12 cellular contexts compared by ENCODE assay signal in the genomic region with DNA sequence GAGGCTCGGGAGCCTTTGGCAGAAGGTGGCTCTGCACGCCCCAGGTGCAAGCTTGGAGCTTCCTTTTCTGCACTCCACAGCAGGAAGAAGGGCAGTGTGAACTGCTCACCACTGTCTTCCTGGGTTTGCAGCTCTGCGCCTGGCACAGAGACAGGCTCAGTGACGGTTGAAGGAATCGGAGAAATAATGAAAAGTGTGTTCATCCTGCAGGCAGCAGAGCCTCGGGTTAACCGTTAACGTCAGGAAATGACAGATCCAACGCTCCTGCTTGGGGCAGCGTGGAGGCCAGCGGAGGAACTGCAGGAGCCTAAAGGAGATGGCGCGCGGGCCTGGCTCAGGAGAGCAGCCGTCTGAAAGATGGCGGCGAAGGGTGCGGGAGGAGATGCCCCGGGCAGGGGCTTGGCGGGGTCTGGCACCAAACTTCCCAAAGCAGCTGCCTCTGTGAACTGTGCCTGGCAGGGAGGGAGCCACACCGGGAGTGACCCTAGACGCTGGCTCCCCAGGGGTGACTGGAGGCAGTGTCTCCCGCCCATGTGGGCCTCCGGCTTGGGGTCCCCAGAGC. TPM values are rescaled to one million over a fixed set of nuclear protein-coding genes. Genes with fewer than 3 reads are reported as not detected.
DNase-seq lines count a peak whose midpoint lies in the region; ATAC-seq and TF ChIP-seq lines count a peak whose summit lies in the region.
"Had no signal": no experiment of that assay in that cellular context is flagged by ENCODE, and none has a peak within 500 bp of the region (broad histone marks: within the 10 kb centered on the region; RNA-seq: fewer than 3 reads in every experiment).

No MANE protein-coding gene starts in this region.

- BruUV-seq in Panc1 (replicated peaks; lab: Mats Ljungman, UMichigan): no TSS peak

- H3K27me3 ChIP-seq in Panc1 (ENCODE audit: control insufficient read depth, insufficient read depth, low read length): no peaks in the 10 kb centered on the region
- H3K27me3 ChIP-seq in prostate gland (replicated peaks; ENCODE audit: insufficient read depth): peaks cover 12% of the 10 kb centered on the region

- H3K9me3 ChIP-seq in Panc1 (ENCODE audit: control insufficient read depth, insufficient read depth, low read depth, low read length): no peaks in the 10 kb centered on the region
- H3K9me3 ChIP-seq in prostate gland: no peaks in the 10 kb centered on the region

- peaks cover 43% of the 10 kb centered on the region for H3K27me3 Mint-ChIP-seq in progenitor cell of endocrine pancreas
- H3K27me3 Mint-ChIP-seq in activated T-helper 2 cell treated with anti-CD3 and anti-CD28 coated beads, Interferon-gamma antibody, Interleukin-2, Interleukin-4, amounts not matched to agents 10 μg/mL and 5 μg/mL and 100 μg/mL, durations not matched to agents 14 hours and 24 hours and 36 hours (ENCODE audit: low read depth): peaks cover 39% of the 10 kb centered on the region

- no peak for TF ChIP-seq POLR2A in prostate gland (IDR thresholded peaks at IDR 0.05)

- peaks cover 30% of the 10 kb centered on the region for H3K4me1 Mint-ChIP-seq in progenitor cell of endocrine pancreas (ENCODE audit: low read depth)
- peaks cover 5% of the 10 kb centered on the region for H3K4me1 Mint-ChIP-seq in activated T-helper 2 cell treated with anti-CD3 and anti-CD28 coated beads, Interferon-gamma antibody, Interleukin-2, Interleukin-4, amounts not matched to agents 10 μg/mL and 5 μg/mL and 100 μg/mL, durations not matched to agents 14 hours and 24 hours and 36 hours (ENCODE audit: low read depth)

- peaks cover 66% of the 10 kb centered on the region for H3K4me1 ChIP-seq in Panc1 (ENCODE audit: control insufficient read depth, insufficient read depth, low read length)
- peaks cover 8% of the 10 kb centered on the region for H3K4me1 ChIP-seq in prostate gland (replicated peaks)

- CTCF ChIA-PET in Panc1 (lab: Charles Lee): no interaction called here

- TF ChIP-seq CTCF in Panc1 (IDR thresholded peaks at IDR 0.05) (no peak; the same call in 1 of the 2 replicates), fibroblast of pulmonary artery (IDR thresholded peaks at IDR 0.05; ENCODE audit: low read length, missing control alignments) (peak; percentile 32), progenitor cell of endocrine pancreas (IDR thresholded peaks at IDR 0.05; ENCODE audit: unreplicated experiment) (peak; percentile 51), prostate gland (IDR thresholded peaks at IDR 0.05) (no peak)

- H3K36me3 ChIP-seq in Panc1 (ENCODE audit: control insufficient read depth, insufficient read depth, low read length): no peaks in the 10 kb centered on the region
- no peaks in the 10 kb centered on the region for H3K36me3 ChIP-seq in prostate gland

- WGBS in prostate gland: 53% methylated on average over 19 of the region's 24 CpGs

- H3K27ac ChIP-seq in Panc1 (ENCODE audit: low read length): peak overlapping the region; percentile 74
- H3K27ac ChIP-seq in prostate gland: no peak overlapping the region

- no peak overlapping the region for H3K27ac Mint-ChIP-seq in progenitor cell of endocrine pancreas
- H3K27ac Mint-ChIP-seq in activated T-helper 2 cell treated with anti-CD3 and anti-CD28 coated beads, Interferon-gamma antibody, Interleukin-2, Interleukin-4, amounts not matched to agents 10 μg/mL and 5 μg/mL and 100 μg/mL, durations not matched to agents 14 hours and 24 hours and 36 hours: no peak overlapping the region
- H3K27ac Mint-ChIP-seq: CD4-positive, CD25-positive, alpha-beta regulatory T cell; IgD-negative memory B cell had no signal

- H3K4me3 ChIP-seq in Panc1 (ENCODE audit: low read depth in 2 of 2, low read length in 2 of 2) (no peak overlapping the region), fibroblast of pulmonary artery (replicated peaks; ENCODE audit: low read depth, low read length) (no peak overlapping the region), prostate gland (no peak overlapping the region)

- POLR2A ChIA-PET in Panc1 (lab: Charles Lee): no interaction called here

- DNase-seq in activated CD4-positive, CD25-positive, alpha-beta regulatory T cell treated with anti-CD3 and anti-CD28 coated beads, Interleukin-2, amount 50 U/mL, for 72 hours: peak; percentile 29
- no peak for DNase-seq in activated CD4-positive, CD25-positive, alpha-beta regulatory T cell (lab: John Stamatoyannopoulos, UW)
- DNase-seq in Panc1 (ENCODE audit: low read depth, low spot score): no peak
- peak; percentile 36 for DNase-seq in fibroblast of pulmonary artery (ENCODE audit: low read depth)
- DNase-seq in progenitor cell of endocrine pancreas (ENCODE audit: low spot score, unreplicated experiment): peak; percentile 23
- no peak for DNase-seq in activated T-helper 2 cell treated with anti-CD3 and anti-CD28 coated beads, Interferon-gamma antibody, Interleukin-2, Interleukin-4, amounts not matched to agents 10 μg/mL and 5 μg/mL and 100 μg/mL, durations not matched to agents 14 hours and 24 hours and 36 hours (ENCODE audit: low spot score)
- DNase-seq in prostate gland (ENCODE audit: low spot score): no peak
- no peak for DNase-seq in NCI-H226
- DNase-seq: anterior cingulate cortex; CD4-positive, CD25-positive, alpha-beta regulatory T cell had no signal

- no peak overlapping the region for H3K4me3 Mint-ChIP-seq in progenitor cell of endocrine pancreas (ENCODE audit: low read depth)
- no peak overlapping the region for H3K4me3 Mint-ChIP-seq in activated T-helper 2 cell treated with anti-CD3 and anti-CD28 coated beads, Interferon-gamma antibody, Interleukin-2, Interleukin-4, amounts not matched to agents 10 μg/mL and 5 μg/mL and 100 μg/mL, durations not matched to agents 14 hours and 24 hours and 36 hours (ENCODE audit: low read depth)
- H3K4me3 Mint-ChIP-seq: CD4-positive, CD25-positive, alpha-beta regulatory T cell; T-cell had no signal

- H3K9me3 Mint-ChIP-seq in progenitor cell of endocrine pancreas (ENCODE audit: low read depth): no peaks in the 10 kb centered on the region
- no peaks in the 10 kb centered on the region for H3K9me3 Mint-ChIP-seq in activated T-helper 2 cell treated with anti-CD3 and anti-CD28 coated beads, Interferon-gamma antibody, Interleukin-2, Interleukin-4, amounts not matched to agents 10 μg/mL and 5 μg/mL and 100 μg/mL, durations not matched to agents 14 hours and 24 hours and 36 hours
- H3K9me3 Mint-ChIP-seq: T-cell had no signal

- peak; percentile 68 for ATAC-seq in Panc1

- intact Hi-C loops in Panc1 (cut with micrococcal nuclease; ENCODE audit: unreplicated experiment): no loop called here
- intact Hi-C loops in activated T-helper 2 cell treated with anti-CD3 and anti-CD28 coated beads, Interferon-gamma antibody, Interleukin-2, Interleukin-4, amounts not matched to agents 10 μg/mL and 5 μg/mL and 100 μg/mL, durations not matched to agents 14 hours and 24 hours and 36 hours (cut with micrococcal nuclease): no loop called here
- intact Hi-C loops in prostate gland (cut with DNase I): no loop called here

- in situ Hi-C loops in Panc1 (cut with HindIII; ENCODE audit: low pct_unique_long_range_greater_than_20kb, low sequenced_read_pairs): no loop called here

- peaks cover 2% of the 10 kb centered on the region for H3K36me3 Mint-ChIP-seq in progenitor cell of endocrine pancreas (ENCODE audit: insufficient read depth)
- no peaks in the 10 kb centered on the region for H3K36me3 Mint-ChIP-seq in activated T-helper 2 cell treated with anti-CD3 and anti-CD28 coated beads, Interferon-gamma antibody, Interleukin-2, Interleukin-4, amounts not matched to agents 10 μg/mL and 5 μg/mL and 100 μg/mL, durations not matched to agents 14 hours and 24 hours and 36 hours (ENCODE audit: low read depth)
- H3K36me3 Mint-ChIP-seq: CD4-positive, CD25-positive, alpha-beta regulatory T cell; IgD-negative memory B cell; T-cell had no signal

RNA-seq across cellular contexts. Expression of gene SAMD11, which starts 10.9 kb away (rescaled TPM):
- total RNA-seq in Panc1 (2021; ENCODE audit: unreplicated experiment) (51.8 TPM), progenitor cell of endocrine pancreas (42.9 and 53.9 TPM in 2 replicates), prostate gland (10 to 100 TPM in 1 of 2 donors, 1 to 10 TPM in 1; 4.5 to 61.6 TPM)
- 50.7 TPM for polyA plus RNA-seq in Panc1 (2012; ENCODE audit: insufficient read length)
- total RNA-seq in activated T-helper 2 cell treated with anti-CD3 and anti-CD28 coated beads, Interferon-gamma antibody, Interleukin-2, Interleukin-4, amounts not matched to agents 10 μg/mL and 5 μg/mL and 100 μg/mL, durations not matched to agents 14 hours and 24 hours and 36 hours: not detected in 2 replicates
- total RNA-seq: CD4-positive, CD25-positive, alpha-beta regulatory T cell had no signal
- polyA plus RNA-seq: IgD-negative memory B cell had no signal

RNA-seq across cellular contexts. Expression of gene NOC2L, which starts 46.2 kb away (rescaled TPM):
- total RNA-seq in Panc1 (2021; ENCODE audit: unreplicated experiment): 193 TPM
- 179 TPM for polyA plus RNA-seq in Panc1 (2012; ENCODE audit: insufficient read length)
- total RNA-seq in progenitor cell of endocrine pancreas: 71.9 and 78.2 TPM in 2 replicates
- total RNA-seq in activated T-helper 2 cell treated with anti-CD3 and anti-CD28 coated beads, Interferon-gamma antibody, Interleukin-2, Interleukin-4, amounts not matched to agents 10 μg/mL and 5 μg/mL and 100 μg/mL, durations not matched to agents 14 hours and 24 hours and 36 hours: 150 and 154 TPM in 2 replicates
- total RNA-seq in prostate gland: 10 to 100 TPM; 43.2 to 65.5 TPM

RNA-seq across cellular contexts. Expression of gene KLHL17, which starts 47.6 kb away (rescaled TPM):
- total RNA-seq in Panc1 (2021; ENCODE audit: unreplicated experiment): 58.8 TPM
- 82.0 TPM for polyA plus RNA-seq in Panc1 (2012; ENCODE audit: insufficient read length)
- 45.3 and 47.5 TPM in 2 replicates for total RNA-seq in progenitor cell of endocrine pancreas
- 36.8 and 41.6 TPM in 2 replicates for total RNA-seq in activated T-helper 2 cell treated with anti-CD3 and anti-CD28 coated beads, Interferon-gamma antibody, Interleukin-2, Interleukin-4, amounts not matched to agents 10 μg/mL and 5 μg/mL and 100 μg/mL, durations not matched to agents 14 hours and 24 hours and 36 hours
- 10 to 100 TPM; 10.9 to 24.5 TPM for total RNA-seq in prostate gland

RNA-seq across cellular contexts. Expression of gene PLEKHN1, which starts 53.5 kb away (rescaled TPM):
- total RNA-seq in Panc1 (2021; ENCODE audit: unreplicated experiment) (9.8 TPM), progenitor cell of endocrine pancreas (1.1 and 1.9 TPM in 2 replicates), prostate gland (1 to 10 TPM; 1.4 to 6.4 TPM)
- 12.0 TPM for polyA plus RNA-seq in Panc1 (2012; ENCODE audit: insufficient read length)
- 3.7 and 4.0 TPM in 2 replicates for total RNA-seq in activated T-helper 2 cell treated with anti-CD3 and anti-CD28 coated beads, Interferon-gamma antibody, Interleukin-2, Interleukin-4, amounts not matched to agents 10 μg/mL and 5 μg/mL and 100 μg/mL, durations not matched to agents 14 hours and 24 hours and 36 hours

Comparison
In these comparisons a context has a peak if more than half of its experiments do, and no peak if none do; other contexts are left out.
1. DNase-seq: peak in activated CD4-positive, CD25-positive, alpha-beta regulatory T cell treated with anti-CD3 and anti-CD28 coated beads, Interleukin-2, amount 50 U/mL, for 72 hours (single experiment), fibroblast of pulmonary artery (single experiment) and progenitor cell of endocrine pancreas (single experiment); none in activated CD4-positive, CD25-positive, alpha-beta regulatory T cell (0 of 4), Panc1 (single experiment), activated T-helper 2 cell treated with anti-CD3 and anti-CD28 coated beads, Interferon-gamma antibody, Interleukin-2, Interleukin-4, amounts not matched to agents 10 μg/mL and 5 μg/mL and 100 μg/mL, durations not matched to agents 14 hours and 24 hours and 36 hours (single experiment), prostate gland (single experiment) and NCI-H226 (single experiment).
2. CTCF ChIP-seq: peak in fibroblast of pulmonary artery (single experiment) and progenitor cell of endocrine pancreas (single experiment); none in Panc1 (single experiment) and prostate gland (0 of 4).